Comparison of ENCODE assay signal across 6 cellular contexts in genomic region chr6:70636589-70636988, GRCh38.
"Had no signal": no experiment of that assay in that cellular context is flagged by ENCODE, and none has a peak within 500 bp of the region (broad histone marks: within the 10 kb centered on the region; RNA-seq: fewer than 3 reads in every experiment).

No MANE protein-coding gene starts in this region.

- H3K4me3 ChIP-seq: K562 had no signal

- H3K9me3 Mint-ChIP-seq: H9 had no signal

- DNase-seq: GOT3, H9, IMR-90, KG1 had no signal

- H3K4me3 Mint-ChIP-seq: H9 had no signal

- ATAC-seq: HCT116, K562 had no signal
